1 cellular context compared by ENCODE assay signal in genomic region chr5:127030259-127031146, GRCh38.
TF ChIP-seq lines count a peak whose summit lies in the region.

A gene with protein sequence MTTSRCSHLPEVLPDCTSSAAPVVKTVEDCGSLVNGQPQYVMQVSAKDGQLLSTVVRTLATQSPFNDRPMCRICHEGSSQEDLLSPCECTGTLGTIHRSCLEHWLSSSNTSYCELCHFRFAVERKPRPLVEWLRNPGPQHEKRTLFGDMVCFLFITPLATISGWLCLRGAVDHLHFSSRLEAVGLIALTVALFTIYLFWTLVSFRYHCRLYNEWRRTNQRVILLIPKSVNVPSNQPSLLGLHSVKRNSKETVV (minus strand): TSS chr5:127030558. CDS start chr5:126918171, 112,387 bp downstream.

TF ChIP-seq in HepG2, 621 proteins besides CTCF, POLR2A, EP300 and RAD21 (continued from another document and continues in another):
- TF ChIP-seq, protein P1, sequence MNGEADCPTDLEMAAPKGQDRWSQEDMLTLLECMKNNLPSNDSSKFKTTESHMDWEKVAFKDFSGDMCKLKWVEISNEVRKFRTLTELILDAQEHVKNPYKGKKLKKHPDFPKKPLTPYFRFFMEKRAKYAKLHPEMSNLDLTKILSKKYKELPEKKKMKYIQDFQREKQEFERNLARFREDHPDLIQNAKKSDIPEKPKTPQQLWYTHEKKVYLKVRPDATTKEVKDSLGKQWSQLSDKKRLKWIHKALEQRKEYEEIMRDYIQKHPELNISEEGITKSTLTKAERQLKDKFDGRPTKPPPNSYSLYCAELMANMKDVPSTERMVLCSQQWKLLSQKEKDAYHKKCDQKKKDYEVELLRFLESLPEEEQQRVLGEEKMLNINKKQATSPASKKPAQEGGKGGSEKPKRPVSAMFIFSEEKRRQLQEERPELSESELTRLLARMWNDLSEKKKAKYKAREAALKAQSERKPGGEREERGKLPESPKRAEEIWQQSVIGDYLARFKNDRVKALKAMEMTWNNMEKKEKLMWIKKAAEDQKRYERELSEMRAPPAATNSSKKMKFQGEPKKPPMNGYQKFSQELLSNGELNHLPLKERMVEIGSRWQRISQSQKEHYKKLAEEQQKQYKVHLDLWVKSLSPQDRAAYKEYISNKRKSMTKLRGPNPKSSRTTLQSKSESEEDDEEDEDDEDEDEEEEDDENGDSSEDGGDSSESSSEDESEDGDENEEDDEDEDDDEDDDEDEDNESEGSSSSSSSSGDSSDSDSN (CRISPR knock-in tag; IDR thresholded peaks at IDR 0.05): peak; percentile 95
- TF ChIP-seq ZNF850 (CRISPR knock-in tag; conservative IDR thresholded peaks at IDR 0.05) (0 out of 2 replicates have a peak, but pooled peaks have one; percentile 77), SYNCRIP (IDR thresholded peaks at IDR 0.05; ENCODE audit: insufficient read depth, low read depth, low read length) (no peak), ZMAT3 (CRISPR knock-in tag; conservative IDR thresholded peaks at IDR 0.05) (0 out of 2 replicates have a peak, but pooled peaks have one; percentile 41), LCORL (IDR thresholded peaks at IDR 0.05) (no peak), LCORL (CRISPR knock-in tag; IDR thresholded peaks at IDR 0.05) (peak; percentile 57; the same call in 1 of the 2 replicates), KDM4B (CRISPR knock-in tag; IDR thresholded peaks at IDR 0.05) (no peak), FOXP1 (IDR thresholded peaks at IDR 0.05) (no peak), FOXP1 (CRISPR knock-in tag; IDR thresholded peaks at IDR 0.05) (no peak), ATM (IDR thresholded peaks at IDR 0.05; ENCODE audit: borderline replicate concordance) (no peak), ZNF598 (CRISPR knock-in tag; IDR thresholded peaks at IDR 0.05; ENCODE audit: borderline replicate concordance) (peak; percentile 17; the same call in 1 of the 2 replicates), HMGXB3 (CRISPR knock-in tag; IDR thresholded peaks at IDR 0.05; ENCODE audit: borderline replicate concordance) (no peak), NCOA5 (CRISPR knock-in tag; IDR thresholded peaks at IDR 0.05) (no peak), SMARCE1 (IDR thresholded peaks at IDR 0.05; ENCODE audit: borderline replicate concordance) (no peak), ZNF383 (CRISPR knock-in tag; IDR thresholded peaks at IDR 0.05; ENCODE audit: borderline replicate concordance) (no peak), FIP1L1 (IDR thresholded peaks at IDR 0.05; ENCODE audit: borderline replicate concordance, insufficient read depth, low read depth, low read length) (no peak), ZNF432 (CRISPR knock-in tag; IDR thresholded peaks at IDR 0.05; ENCODE audit: borderline replicate concordance) (no peak), CHD4 (IDR thresholded peaks at IDR 0.05; ENCODE audit: borderline replicate concordance, low read length) (no peak), EZH2 (conservative IDR thresholded peaks at IDR 0.05; ENCODE audit: low read depth, low read length) (no peak), SNAPC5 (CRISPR knock-in tag; IDR thresholded peaks at IDR 0.05; ENCODE audit: borderline replicate concordance) (0 out of 2 replicates have a peak, but pooled peaks have one; percentile 63)
- TF ChIP-seq, protein P2, sequence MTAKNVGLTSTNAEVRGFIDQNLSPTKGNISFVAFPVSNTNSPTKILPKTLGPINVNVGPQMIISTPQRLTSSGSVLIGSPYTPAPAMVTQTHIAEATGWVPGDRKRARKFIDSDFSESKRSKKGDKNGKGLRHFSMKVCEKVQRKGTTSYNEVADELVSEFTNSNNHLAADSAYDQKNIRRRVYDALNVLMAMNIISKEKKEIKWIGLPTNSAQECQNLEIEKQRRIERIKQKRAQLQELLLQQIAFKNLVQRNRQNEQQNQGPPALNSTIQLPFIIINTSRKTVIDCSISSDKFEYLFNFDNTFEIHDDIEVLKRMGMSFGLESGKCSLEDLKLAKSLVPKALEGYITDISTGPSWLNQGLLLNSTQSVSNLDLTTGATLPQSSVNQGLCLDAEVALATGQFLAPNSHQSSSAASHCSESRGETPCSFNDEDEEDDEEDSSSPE (CRISPR knock-in tag; IDR thresholded peaks at IDR 0.05): peak; percentile 95
- TF ChIP-seq, protein P3, sequence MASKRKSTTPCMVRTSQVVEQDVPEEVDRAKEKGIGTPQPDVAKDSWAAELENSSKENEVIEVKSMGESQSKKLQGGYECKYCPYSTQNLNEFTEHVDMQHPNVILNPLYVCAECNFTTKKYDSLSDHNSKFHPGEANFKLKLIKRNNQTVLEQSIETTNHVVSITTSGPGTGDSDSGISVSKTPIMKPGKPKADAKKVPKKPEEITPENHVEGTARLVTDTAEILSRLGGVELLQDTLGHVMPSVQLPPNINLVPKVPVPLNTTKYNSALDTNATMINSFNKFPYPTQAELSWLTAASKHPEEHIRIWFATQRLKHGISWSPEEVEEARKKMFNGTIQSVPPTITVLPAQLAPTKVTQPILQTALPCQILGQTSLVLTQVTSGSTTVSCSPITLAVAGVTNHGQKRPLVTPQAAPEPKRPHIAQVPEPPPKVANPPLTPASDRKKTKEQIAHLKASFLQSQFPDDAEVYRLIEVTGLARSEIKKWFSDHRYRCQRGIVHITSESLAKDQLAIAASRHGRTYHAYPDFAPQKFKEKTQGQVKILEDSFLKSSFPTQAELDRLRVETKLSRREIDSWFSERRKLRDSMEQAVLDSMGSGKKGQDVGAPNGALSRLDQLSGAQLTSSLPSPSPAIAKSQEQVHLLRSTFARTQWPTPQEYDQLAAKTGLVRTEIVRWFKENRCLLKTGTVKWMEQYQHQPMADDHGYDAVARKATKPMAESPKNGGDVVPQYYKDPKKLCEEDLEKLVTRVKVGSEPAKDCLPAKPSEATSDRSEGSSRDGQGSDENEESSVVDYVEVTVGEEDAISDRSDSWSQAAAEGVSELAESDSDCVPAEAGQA (IDR thresholded peaks at IDR 0.05; ENCODE audit: low read depth): no peak
- TF ChIP-seq, protein P3 (CRISPR knock-in tag; IDR thresholded peaks at IDR 0.05; ENCODE audit: borderline replicate concordance): 0 out of 2 replicates have a peak, but pooled peaks have one; percentile 23
- TF ChIP-seq, protein P4, sequence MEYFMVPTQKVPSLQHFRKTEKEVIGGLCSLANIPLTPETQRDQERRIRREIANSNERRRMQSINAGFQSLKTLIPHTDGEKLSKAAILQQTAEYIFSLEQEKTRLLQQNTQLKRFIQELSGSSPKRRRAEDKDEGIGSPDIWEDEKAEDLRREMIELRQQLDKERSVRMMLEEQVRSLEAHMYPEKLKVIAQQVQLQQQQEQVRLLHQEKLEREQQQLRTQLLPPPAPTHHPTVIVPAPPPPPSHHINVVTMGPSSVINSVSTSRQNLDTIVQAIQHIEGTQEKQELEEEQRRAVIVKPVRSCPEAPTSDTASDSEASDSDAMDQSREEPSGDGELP (IDR thresholded peaks at IDR 0.05; ENCODE audit: borderline replicate concordance, low read depth): peak; percentile 28; the same call in 1 of the 2 replicates
- TF ChIP-seq, protein P5, sequence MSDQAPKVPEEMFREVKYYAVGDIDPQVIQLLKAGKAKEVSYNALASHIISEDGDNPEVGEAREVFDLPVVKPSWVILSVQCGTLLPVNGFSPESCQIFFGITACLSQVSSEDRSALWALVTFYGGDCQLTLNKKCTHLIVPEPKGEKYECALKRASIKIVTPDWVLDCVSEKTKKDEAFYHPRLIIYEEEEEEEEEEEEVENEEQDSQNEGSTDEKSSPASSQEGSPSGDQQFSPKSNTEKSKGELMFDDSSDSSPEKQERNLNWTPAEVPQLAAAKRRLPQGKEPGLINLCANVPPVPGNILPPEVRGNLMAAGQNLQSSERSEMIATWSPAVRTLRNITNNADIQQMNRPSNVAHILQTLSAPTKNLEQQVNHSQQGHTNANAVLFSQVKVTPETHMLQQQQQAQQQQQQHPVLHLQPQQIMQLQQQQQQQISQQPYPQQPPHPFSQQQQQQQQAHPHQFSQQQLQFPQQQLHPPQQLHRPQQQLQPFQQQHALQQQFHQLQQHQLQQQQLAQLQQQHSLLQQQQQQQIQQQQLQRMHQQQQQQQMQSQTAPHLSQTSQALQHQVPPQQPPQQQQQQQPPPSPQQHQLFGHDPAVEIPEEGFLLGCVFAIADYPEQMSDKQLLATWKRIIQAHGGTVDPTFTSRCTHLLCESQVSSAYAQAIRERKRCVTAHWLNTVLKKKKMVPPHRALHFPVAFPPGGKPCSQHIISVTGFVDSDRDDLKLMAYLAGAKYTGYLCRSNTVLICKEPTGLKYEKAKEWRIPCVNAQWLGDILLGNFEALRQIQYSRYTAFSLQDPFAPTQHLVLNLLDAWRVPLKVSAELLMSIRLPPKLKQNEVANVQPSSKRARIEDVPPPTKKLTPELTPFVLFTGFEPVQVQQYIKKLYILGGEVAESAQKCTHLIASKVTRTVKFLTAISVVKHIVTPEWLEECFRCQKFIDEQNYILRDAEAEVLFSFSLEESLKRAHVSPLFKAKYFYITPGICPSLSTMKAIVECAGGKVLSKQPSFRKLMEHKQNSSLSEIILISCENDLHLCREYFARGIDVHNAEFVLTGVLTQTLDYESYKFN (CRISPR knock-in tag; conservative IDR thresholded peaks at IDR 0.05): no peak; the same call in none of the 2 replicates
- TF ChIP-seq, protein P6, sequence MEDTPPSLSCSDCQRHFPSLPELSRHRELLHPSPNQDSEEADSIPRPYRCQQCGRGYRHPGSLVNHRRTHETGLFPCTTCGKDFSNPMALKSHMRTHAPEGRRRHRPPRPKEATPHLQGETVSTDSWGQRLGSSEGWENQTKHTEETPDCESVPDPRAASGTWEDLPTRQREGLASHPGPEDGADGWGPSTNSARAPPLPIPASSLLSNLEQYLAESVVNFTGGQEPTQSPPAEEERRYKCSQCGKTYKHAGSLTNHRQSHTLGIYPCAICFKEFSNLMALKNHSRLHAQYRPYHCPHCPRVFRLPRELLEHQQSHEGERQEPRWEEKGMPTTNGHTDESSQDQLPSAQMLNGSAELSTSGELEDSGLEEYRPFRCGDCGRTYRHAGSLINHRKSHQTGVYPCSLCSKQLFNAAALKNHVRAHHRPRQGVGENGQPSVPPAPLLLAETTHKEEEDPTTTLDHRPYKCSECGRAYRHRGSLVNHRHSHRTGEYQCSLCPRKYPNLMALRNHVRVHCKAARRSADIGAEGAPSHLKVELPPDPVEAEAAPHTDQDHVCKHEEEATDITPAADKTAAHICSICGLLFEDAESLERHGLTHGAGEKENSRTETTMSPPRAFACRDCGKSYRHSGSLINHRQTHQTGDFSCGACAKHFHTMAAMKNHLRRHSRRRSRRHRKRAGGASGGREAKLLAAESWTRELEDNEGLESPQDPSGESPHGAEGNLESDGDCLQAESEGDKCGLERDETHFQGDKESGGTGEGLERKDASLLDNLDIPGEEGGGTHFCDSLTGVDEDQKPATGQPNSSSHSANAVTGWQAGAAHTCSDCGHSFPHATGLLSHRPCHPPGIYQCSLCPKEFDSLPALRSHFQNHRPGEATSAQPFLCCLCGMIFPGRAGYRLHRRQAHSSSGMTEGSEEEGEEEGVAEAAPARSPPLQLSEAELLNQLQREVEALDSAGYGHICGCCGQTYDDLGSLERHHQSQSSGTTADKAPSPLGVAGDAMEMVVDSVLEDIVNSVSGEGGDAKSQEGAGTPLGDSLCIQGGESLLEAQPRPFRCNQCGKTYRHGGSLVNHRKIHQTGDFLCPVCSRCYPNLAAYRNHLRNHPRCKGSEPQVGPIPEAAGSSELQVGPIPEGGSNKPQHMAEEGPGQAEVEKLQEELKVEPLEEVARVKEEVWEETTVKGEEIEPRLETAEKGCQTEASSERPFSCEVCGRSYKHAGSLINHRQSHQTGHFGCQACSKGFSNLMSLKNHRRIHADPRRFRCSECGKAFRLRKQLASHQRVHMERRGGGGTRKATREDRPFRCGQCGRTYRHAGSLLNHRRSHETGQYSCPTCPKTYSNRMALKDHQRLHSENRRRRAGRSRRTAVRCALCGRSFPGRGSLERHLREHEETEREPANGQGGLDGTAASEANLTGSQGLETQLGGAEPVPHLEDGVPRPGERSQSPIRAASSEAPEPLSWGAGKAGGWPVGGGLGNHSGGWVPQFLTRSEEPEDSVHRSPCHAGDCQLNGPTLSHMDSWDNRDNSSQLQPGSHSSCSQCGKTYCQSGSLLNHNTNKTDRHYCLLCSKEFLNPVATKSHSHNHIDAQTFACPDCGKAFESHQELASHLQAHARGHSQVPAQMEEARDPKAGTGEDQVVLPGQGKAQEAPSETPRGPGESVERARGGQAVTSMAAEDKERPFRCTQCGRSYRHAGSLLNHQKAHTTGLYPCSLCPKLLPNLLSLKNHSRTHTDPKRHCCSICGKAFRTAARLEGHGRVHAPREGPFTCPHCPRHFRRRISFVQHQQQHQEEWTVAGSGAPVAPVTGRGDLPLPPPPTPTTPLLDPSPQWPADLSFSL (CRISPR knock-in tag; IDR thresholded peaks at IDR 0.05): peak; percentile 79
